ENCODE assay signal across 23 cellular contexts in the genomic region with DNA sequence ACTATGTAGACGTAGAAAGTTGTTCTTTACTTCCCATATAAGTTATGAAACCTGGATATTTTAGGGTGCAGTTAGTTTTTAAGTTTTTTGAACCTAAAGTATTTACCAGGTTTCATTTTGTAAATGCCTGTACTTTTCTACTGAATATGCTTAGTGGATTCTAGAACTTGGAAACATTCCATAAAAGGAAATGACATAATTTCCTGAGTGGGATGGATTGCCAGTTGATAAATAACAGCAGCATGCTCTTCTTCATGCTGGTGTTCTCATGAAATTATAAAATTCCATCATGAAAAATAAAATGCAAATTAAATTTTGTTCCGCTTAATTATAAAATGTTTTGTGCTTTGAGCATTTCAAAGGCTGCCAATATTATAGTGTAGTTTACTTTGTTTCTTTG.
DNase-seq lines count a peak whose midpoint lies in the region; FAIRE-seq and TF ChIP-seq lines count a peak whose summit lies in the region.
"Had no signal": no experiment of that assay in that cellular context is flagged by ENCODE, and none has a peak within 500 bp of the region (broad histone marks: within the 10 kb centered on the region; RNA-seq: fewer than 3 reads in every experiment).

No MANE protein-coding gene starts in this region.

- H3K27ac Mint-ChIP-seq in astrocyte (ENCODE audit: unreplicated experiment) (no peak overlapping the region), type B pancreatic cell (no peak overlapping the region)

- H3K27me3 ChIP-seq in left ventricle myocardium inferior (ENCODE audit: low read depth): no peaks in the 10 kb centered on the region
- no peaks in the 10 kb centered on the region for H3K27me3 ChIP-seq in right atrium auricular region
- no peaks in the 10 kb centered on the region for H3K27me3 ChIP-seq in astrocyte (ENCODE audit: insufficient read depth, low read length)
- H3K27me3 ChIP-seq: BLaER1 had no signal

- H3K36me3 Mint-ChIP-seq in astrocyte (ENCODE audit: low read depth, unreplicated experiment): no peaks in the 10 kb centered on the region
- H3K36me3 Mint-ChIP-seq in type B pancreatic cell: no peaks in the 10 kb centered on the region
- H3K36me3 Mint-ChIP-seq: CD4-positive, alpha-beta memory T cell had no signal

- H3K79me2 ChIP-seq in astrocyte (ENCODE audit: insufficient read depth, low read length): no peaks in the 10 kb centered on the region

- no peak overlapping the region for H3K4me3 Mint-ChIP-seq in astrocyte (ENCODE audit: unreplicated experiment)
- no peak overlapping the region for H3K4me3 Mint-ChIP-seq in type B pancreatic cell
- H3K4me3 Mint-ChIP-seq: CD4-positive, alpha-beta memory T cell had no signal

- FAIRE-seq in astrocyte (lab: Jason Lieb, UNC) (no peak), HTR-8/SVneo (lab: Jason Lieb, UNC) (no peak)
- FAIRE-seq: A549, GM12878, GM19239 had no signal

- H3K4me1 Mint-ChIP-seq in astrocyte (ENCODE audit: low read depth, unreplicated experiment) (no peaks in the 10 kb centered on the region), type B pancreatic cell (ENCODE audit: unreplicated experiment) (no peaks in the 10 kb centered on the region)
- H3K4me1 Mint-ChIP-seq: CD4-positive, alpha-beta memory T cell had no signal

- TF ChIP-seq CTCF in left ventricle myocardium inferior (IDR thresholded peaks at IDR 0.05; ENCODE audit: borderline replicate concordance) (no peak), right atrium auricular region (IDR thresholded peaks at IDR 0.05) (no peak), astrocyte (IDR thresholded peaks at IDR 0.05; ENCODE audit: insufficient read depth, low read depth, low read length) (no peak), fibroblast of pulmonary artery (IDR thresholded peaks at IDR 0.05; ENCODE audit: low read length, missing control alignments) (no peak), type B pancreatic cell (conservative IDR thresholded peaks at IDR 0.05) (no peak)

- H2AFZ ChIP-seq in astrocyte (ENCODE audit: low read depth, low read length): no peak overlapping the region
- H2AFZ ChIP-seq: GM23248 had no signal

- no peak overlapping the region for H3K9ac ChIP-seq in astrocyte (ENCODE audit: low read length)
- H3K9ac ChIP-seq: BLaER1, GM23248 had no signal

- no peaks in the 10 kb centered on the region for H3K27me3 Mint-ChIP-seq in astrocyte (ENCODE audit: low read depth, unreplicated experiment)
- H3K27me3 Mint-ChIP-seq in type B pancreatic cell: no peaks in the 10 kb centered on the region
- H3K27me3 Mint-ChIP-seq: CD4-positive, alpha-beta memory T cell had no signal

- no peaks in the 10 kb centered on the region for H3K9me3 Mint-ChIP-seq in astrocyte (ENCODE audit: unreplicated experiment)
- H3K9me3 Mint-ChIP-seq in type B pancreatic cell: no peaks in the 10 kb centered on the region

- H3K4me1 ChIP-seq in left ventricle myocardium inferior (peaks cover 6% of the 10 kb centered on the region), right atrium auricular region (no peaks in the 10 kb centered on the region), astrocyte (ENCODE audit: insufficient read depth, low read length) (no peaks in the 10 kb centered on the region)
- H3K4me1 ChIP-seq: A549, BLaER1 had no signal

- H4K20me1 ChIP-seq in astrocyte (ENCODE audit: insufficient read depth, low read length): no peaks in the 10 kb centered on the region
- H4K20me1 ChIP-seq: BLaER1 had no signal

- H3K36me3 ChIP-seq in left ventricle myocardium inferior: no peaks in the 10 kb centered on the region
- H3K36me3 ChIP-seq in right atrium auricular region: no peaks in the 10 kb centered on the region
- no peaks in the 10 kb centered on the region for H3K36me3 ChIP-seq in astrocyte (ENCODE audit: insufficient read depth, low read length)
- H3K36me3 ChIP-seq: BLaER1 had no signal

- H3K27ac ChIP-seq in left ventricle myocardium inferior (replicated peaks) (peak overlapping the region; percentile 21), right atrium auricular region (no peak overlapping the region), astrocyte (ENCODE audit: low read depth, low read length) (no peak overlapping the region)
- H3K27ac ChIP-seq: A549, BLaER1, GM23248 had no signal

- H3K4me3 ChIP-seq in left ventricle myocardium inferior (no peak overlapping the region), right atrium auricular region (no peak overlapping the region), astrocyte (ENCODE audit: insufficient read depth, low read depth, low read length) (no peak overlapping the region), fibroblast of pulmonary artery (replicated peaks; ENCODE audit: low read depth, low read length) (no peak overlapping the region)
- H3K4me3 ChIP-seq: A549, BLaER1, GM12878, GM23248 had no signal

- H3K9me3 ChIP-seq in left ventricle myocardium inferior (replicated peaks): no peaks in the 10 kb centered on the region
- H3K9me3 ChIP-seq in right atrium auricular region: no peaks in the 10 kb centered on the region
- no peaks in the 10 kb centered on the region for H3K9me3 ChIP-seq in astrocyte (ENCODE audit: insufficient read depth, low read depth, low read length)
- H3K9me3 ChIP-seq: A549, BLaER1 had no signal

- intact Hi-C loops in left ventricle myocardium inferior (cut with micrococcal nuclease): no loop called here

- no peak for DNase-seq in left ventricle myocardium inferior
- no peak for DNase-seq in right atrium auricular region (ENCODE audit: low spot score)
- peak; percentile 3 for DNase-seq in astrocyte (ENCODE audit: low read depth)
- DNase-seq in fibroblast of pulmonary artery (ENCODE audit: low read depth): peak; percentile 62
- DNase-seq in HTR-8/SVneo (ENCODE audit: insufficient read length, low spot score): no peak
- no peak for DNase-seq in stimulated activated naive CD4-positive, alpha-beta T cell treated with Interleukin-2 at 50 U/mL for 16 hours (lab: John Stamatoyannopoulos, UW)
- DNase-seq in type B pancreatic cell (ENCODE audit: extremely low spot score, unreplicated experiment): no peak
- DNase-seq: CD4-positive, alpha-beta memory T cell; DMS53; EL; GM23248; HCEC 1CT; IMR-90; NCI-H1417; NCI-H187; NCI-H2107; NCI-H510A; NCI-H774; RPMI8226 had no signal

- H3K4me2 ChIP-seq in astrocyte (ENCODE audit: low read length): no peak overlapping the region
- H3K4me2 ChIP-seq: A549, BLaER1 had no signal

Comparison
In these comparisons a context has a peak if more than half of its experiments do, and no peak if none do; other contexts are left out.
1. DNase-seq: peak in astrocyte (single experiment) and fibroblast of pulmonary artery (single experiment); none in left ventricle myocardium inferior (single experiment), right atrium auricular region (single experiment), HTR-8/SVneo (single experiment), stimulated activated naive CD4-positive, alpha-beta T cell treated with Interleukin-2 at 50 U/mL for 16 hours (single experiment) and type B pancreatic cell (single experiment).